ENCODE assay signal across 19 cellular contexts in the genomic region with DNA sequence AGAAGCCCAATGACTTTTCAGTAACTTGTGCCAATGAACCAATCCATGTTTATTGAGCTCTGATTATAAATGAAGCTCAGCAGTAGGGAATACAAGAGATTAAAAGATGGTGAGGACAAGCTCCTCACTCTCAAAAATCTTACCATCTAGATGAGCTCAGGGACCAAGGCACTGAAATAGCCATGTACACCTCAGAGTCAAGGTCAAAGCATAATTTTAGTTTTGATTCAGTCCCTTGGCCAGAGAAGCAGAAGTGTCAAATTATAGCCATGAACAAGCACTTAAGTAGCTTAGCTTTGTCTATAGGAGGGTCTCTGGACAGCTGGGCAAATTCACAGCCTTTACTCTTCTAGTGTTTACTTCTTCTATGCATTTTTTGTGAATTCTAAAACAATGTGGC.
"Had no signal": no experiment of that assay in that cellular context is flagged by ENCODE, and none has a peak within 500 bp of the region (broad histone marks: within the 10 kb centered on the region; RNA-seq: fewer than 3 reads in every experiment).

No MANE protein-coding gene starts in this region.

- DNase-seq: activated CD4-positive, alpha-beta T cell treated with anti-CD3 and anti-CD28 coated beads, Interleukin-2, amount 10 ng/mL, durations not matched to agents 7 days and 5 days; activated CD8-positive, alpha-beta memory T cell treated with anti-CD3 and anti-CD28 coated beads, Interleukin-2, amount 50 U/mL, for 48 hours; activated gamma-delta T cell treated with Interleukin-2 at 50 U/mL for 16 hours; effector CD8-positive, alpha-beta T cell; natural killer cell; stimulated activated CD4-positive, alpha-beta T cell treated with anti-CD3 and anti-CD28 coated beads, Interleukin-12 subunit alpha, Interleukin-12 subunit beta, amount 100 ng/mL, for 4 hours; stimulated activated CD4-positive, alpha-beta T cell treated with anti-CD3 and anti-CD28 coated beads, Interleukin-1b, Interleukin-23, amount 100 ng/mL, for 48 hours; stimulated activated CD8-positive, alpha-beta memory T cell treated with anti-CD3 and anti-CD28 coated beads, Interleukin-4, amount 100 ng/mL, for 48 hours; stimulated activated naive CD4-positive, alpha-beta T cell treated with Interleukin-2 at 50 U/mL for 16 hours; thyroid gland had no signal

- H3K27ac Mint-ChIP-seq: activated CD4-positive, alpha-beta T cell treated with anti-CD3 and anti-CD28 coated beads, Interleukin-2, amount 10 ng/mL, durations not matched to agents 7 days and 5 days; activated naive CD4-positive, alpha-beta T cell treated with anti-CD3 and anti-CD28 coated beads, Interleukin-2, amount 50 U/mL, for 72 hours; dendritic cell treated with granulocyte-macrophage colony-stimulating factor and Interleukin-4, amounts not matched to agents 40 ng/mL and 50 ng/mL, for 4 days; natural killer cell had no signal

- H3K4me1 ChIP-seq: adrenal gland, gastroesophageal sphincter, parathyroid adenoma, thyroid gland had no signal

- H3K27me3 ChIP-seq: adrenal gland, gastroesophageal sphincter, thyroid gland had no signal

- H3K9me3 ChIP-seq: adrenal gland, thyroid gland had no signal

- H3K4me3 Mint-ChIP-seq: activated CD4-positive, alpha-beta T cell treated with anti-CD3 and anti-CD28 coated beads, Interleukin-2, amount 10 ng/mL, durations not matched to agents 7 days and 5 days; dendritic cell treated with granulocyte-macrophage colony-stimulating factor and Interleukin-4, amounts not matched to agents 40 ng/mL and 50 ng/mL, for 4 days; natural killer cell had no signal

- H3K9ac ChIP-seq: parathyroid adenoma had no signal

- H3K4me3 ChIP-seq: adrenal gland, gastroesophageal sphincter, thyroid gland had no signal

- H3K36me3 ChIP-seq: adrenal gland, gastroesophageal sphincter, thyroid gland had no signal

- H3K36me3 Mint-ChIP-seq: natural killer cell had no signal

- FAIRE-seq: astrocyte, bronchial epithelial cell had no signal

- H3K27ac ChIP-seq: adrenal gland, gastroesophageal sphincter, parathyroid adenoma, thyroid gland had no signal

- ATAC-seq: activated CD4-positive, CD25-positive, alpha-beta regulatory T cell treated with anti-CD3 and anti-CD28 coated beads, Interleukin-2, amount 50 U/mL, for 24 hours; activated naive CD4-positive, alpha-beta T cell treated with anti-CD3 and anti-CD28 coated beads, Interleukin-2, amount 50 U/mL, for 72 hours; esophagus mucosa; gastroesophageal sphincter; natural killer cell had no signal

- H3K4me1 Mint-ChIP-seq: activated CD4-positive, alpha-beta T cell treated with anti-CD3 and anti-CD28 coated beads, Interleukin-2, amount 10 ng/mL, durations not matched to agents 7 days and 5 days; natural killer cell had no signal

- H3K27me3 Mint-ChIP-seq: activated CD4-positive, alpha-beta T cell treated with anti-CD3 and anti-CD28 coated beads, Interleukin-2, amount 10 ng/mL, durations not matched to agents 7 days and 5 days; dendritic cell treated with granulocyte-macrophage colony-stimulating factor and Interleukin-4, amounts not matched to agents 40 ng/mL and 50 ng/mL, for 4 days had no signal
